Comparison of ENCODE assay signal across 1 cellular context in genomic region chr7:43729214-43729923, GRCh38.
TF ChIP-seq lines count a peak whose summit lies in the region.

Gene COA1 (minus strand): TSS chr7:43729523. CDS start chr7:43648614, 80,909 bp downstream.

TF ChIP-seq in HepG2, 621 proteins besides CTCF, POLR2A, EP300 and RAD21 (continued from another document and continues in another):
- TF ChIP-seq TFE3 (CRISPR knock-in tag; IDR thresholded peaks at IDR 0.05) (peak; percentile 36; the same call in 1 of the 2 replicates), ZNF552 (CRISPR knock-in tag; IDR thresholded peaks at IDR 0.05; ENCODE audit: borderline replicate concordance) (peak; percentile 44; the same call in 1 of the 2 replicates), ZNF17 (CRISPR knock-in tag; IDR thresholded peaks at IDR 0.05) (no peak), ESRRA (CRISPR knock-in tag; IDR thresholded peaks at IDR 0.05; ENCODE audit: low read depth) (peak; percentile 61; the same call in 1 of the 2 replicates), SNAPC2 (CRISPR knock-in tag; IDR thresholded peaks at IDR 0.05) (no peak), YEATS2 (CRISPR knock-in tag; IDR thresholded peaks at IDR 0.05; ENCODE audit: borderline replicate concordance) (peak; percentile 87), ZNF337 (CRISPR knock-in tag; IDR thresholded peaks at IDR 0.05; ENCODE audit: borderline replicate concordance, low read depth) (no peak), PRDM4 (CRISPR knock-in tag; IDR thresholded peaks at IDR 0.05; ENCODE audit: borderline replicate concordance) (no peak), ARID3A (IDR thresholded peaks at IDR 0.05; ENCODE audit: low read depth, low read length) (peak; percentile 16; the same call in 1 of the 2 replicates), ATRX (CRISPR knock-in tag; IDR thresholded peaks at IDR 0.05; ENCODE audit: borderline replicate concordance) (no peak), HES4 (CRISPR knock-in tag; IDR thresholded peaks at IDR 0.05; ENCODE audit: borderline replicate concordance) (peak; percentile 33; the same call in 1 of the 2 replicates), JUN (CRISPR knock-in tag; IDR thresholded peaks at IDR 0.05) (no peak), NR2F1 (CRISPR knock-in tag; IDR thresholded peaks at IDR 0.05) (no peak; a peak in 1 of 4 replicates), ZMYM4 (CRISPR knock-in tag; IDR thresholded peaks at IDR 0.05) (peak; percentile 93), HBP1 (CRISPR knock-in tag; IDR thresholded peaks at IDR 0.05; ENCODE audit: low read depth) (peak; percentile 82; the same call in 1 of the 2 replicates), PCBP1 (IDR thresholded peaks at IDR 0.05; ENCODE audit: borderline replicate concordance, low read depth, low read length) (0 out of 2 replicates have a peak, but pooled peaks have one; percentile 77), PREB (CRISPR knock-in tag; IDR thresholded peaks at IDR 0.05) (no peak), PHF8 (CRISPR knock-in tag; IDR thresholded peaks at IDR 0.05) (peak; percentile 95), ZFP91 (CRISPR knock-in tag; IDR thresholded peaks at IDR 0.05; ENCODE audit: borderline replicate concordance) (peak; percentile 92; the same call in 1 of the 2 replicates), E2F5 (CRISPR knock-in tag; conservative IDR thresholded peaks at IDR 0.05) (no peak), NR2C2 (CRISPR knock-in tag; IDR thresholded peaks at IDR 0.05; ENCODE audit: borderline replicate concordance) (peak; percentile 70; the same call in 1 of the 2 replicates), NFKB2 (CRISPR knock-in tag; IDR thresholded peaks at IDR 0.05; ENCODE audit: borderline replicate concordance) (peak; percentile 87), RBFOX2 (IDR thresholded peaks at IDR 0.05; ENCODE audit: low read depth, low read length) (peak; percentile 87), MYC (CRISPR knock-in tag; IDR thresholded peaks at IDR 0.05; ENCODE audit: borderline replicate concordance) (peak; percentile 87; the same call in 1 of the 2 replicates), THAP11 (CRISPR knock-in tag; IDR thresholded peaks at IDR 0.05) (peak; percentile 88), LCORL (IDR thresholded peaks at IDR 0.05) (no peak), LCORL (CRISPR knock-in tag; IDR thresholded peaks at IDR 0.05) (peak; percentile 68; the same call in 1 of the 2 replicates), ZNF710 (CRISPR knock-in tag; IDR thresholded peaks at IDR 0.05; ENCODE audit: borderline replicate concordance) (no peak; the same call in 1 of the 2 replicates), ARID5B (CRISPR knock-in tag; IDR thresholded peaks at IDR 0.05) (peak; percentile 54; the same call in 1 of the 2 replicates), BCL6 (CRISPR knock-in tag; IDR thresholded peaks at IDR 0.05) (0 out of 2 replicates have a peak, but pooled peaks have one; percentile 25), ZNF605 (CRISPR knock-in tag; IDR thresholded peaks at IDR 0.05) (peak; percentile 64; the same call in 1 of the 2 replicates), THAP9 (CRISPR knock-in tag; IDR thresholded peaks at IDR 0.05; ENCODE audit: borderline replicate concordance) (peak; percentile 73; the same call in 1 of the 2 replicates)
